Comparison of ENCODE assay signal across 16 cellular contexts in genomic region chr11:69662806-69663205, GRCh38. TPM values are rescaled to one million over a fixed set of nuclear protein-coding genes. Genes with fewer than 3 reads are reported as not detected.
DNase-seq lines count a peak whose midpoint lies in the region; ATAC-seq and TF ChIP-seq lines count a peak whose summit lies in the region.
"Had no signal": no experiment of that assay in that cellular context is flagged by ENCODE, and none has a peak within 500 bp of the region (broad histone marks: within the 10 kb centered on the region; RNA-seq: fewer than 3 reads in every experiment).

No MANE protein-coding gene starts in this region.

- intact Hi-C loops in cardiac septum (cut with DNase I): no loop called here
- intact Hi-C loops in left cardiac atrium (cut with DNase I): no loop called here
- intact Hi-C loops in thyroid gland (cut with DNase I): no loop called here

- H3F3A ChIP-seq in neural progenitor cell (ENCODE audit: low read depth): peaks cover 21% of the 10 kb centered on the region

- no peaks in the 10 kb centered on the region for H3K36me3 ChIP-seq in neural progenitor cell
- no peaks in the 10 kb centered on the region for H3K36me3 ChIP-seq in thyroid gland

- H2AFZ ChIP-seq in neural progenitor cell (replicated peaks): no peak overlapping the region

- H3K36me3 Mint-ChIP-seq in chondrocyte (ENCODE audit: low read depth) (peaks cover 7% of the 10 kb centered on the region), neural progenitor cell (peaks cover 12% of the 10 kb centered on the region)

- H3K9ac ChIP-seq in neural progenitor cell: no peak overlapping the region

- H3K4me1 Mint-ChIP-seq in chondrocyte (ENCODE audit: low read depth) (no peaks in the 10 kb centered on the region), neural progenitor cell (peaks cover 43% of the 10 kb centered on the region)

- DNase-seq in cardiac septum (ENCODE audit: low spot score) (peak; percentile 56), left cardiac atrium (no peak), chondrocyte (ENCODE audit: low spot score) (peak; percentile 75), neural progenitor cell (ENCODE audit: low spot score) (no peak), thyroid gland (no peak), NCI-H2107 (lab: John Stamatoyannopoulos, UW) (no peak)
- DNase-seq in activated CD4-positive, CD25-positive, alpha-beta regulatory T cell treated with anti-CD3 and anti-CD28 coated beads, Interleukin-2, amount 50 U/mL, for 72 hours: no peak
- DNase-seq: AML-193, IMR-90, Karpas-422, MG63, NCI-H1092 treated with DMSO at 0.1 percent for 48 hours, NCI-H2081 treated with DMSO at 0.1 percent for 48 hours, NCI-H510A treated with DMSO at 0.1 percent for 48 hours had no signal

- H3K27me3 ChIP-seq in neural progenitor cell (no peaks in the 10 kb centered on the region), thyroid gland (no peaks in the 10 kb centered on the region)
- H3K27me3 ChIP-seq: MG63 had no signal

- H3K27me3 Mint-ChIP-seq in chondrocyte (ENCODE audit: low read depth) (no peaks in the 10 kb centered on the region), neural progenitor cell (ENCODE audit: insufficient read depth, low read depth) (peaks cover 7% of the 10 kb centered on the region)
- H3K27me3 Mint-ChIP-seq: CD4-positive, alpha-beta T cell had no signal

- 76 to 88% methylated on average over 12 to 13 of the region's 13 CpGs for WGBS in thyroid gland, 2 donors

- no peaks in the 10 kb centered on the region for H3K79me2 ChIP-seq in neural progenitor cell (ENCODE audit: low read depth)

- ATAC-seq in left cardiac atrium (no peak), GM19328 (IDR thresholded peaks at IDR 0.05; ENCODE audit: unreplicated experiment) (no peak)

- H3K27ac Mint-ChIP-seq in chondrocyte (ENCODE audit: unreplicated experiment) (peak overlapping the region; percentile 2), neural progenitor cell (peak overlapping the region; percentile 63)
- H3K27ac Mint-ChIP-seq: CD4-positive, alpha-beta T cell had no signal

- H3K4me3 Mint-ChIP-seq in chondrocyte (ENCODE audit: unreplicated experiment): no peak overlapping the region
- H3K4me3 Mint-ChIP-seq in neural progenitor cell: no peak overlapping the region
- H3K4me3 Mint-ChIP-seq: CD4-positive, alpha-beta T cell had no signal

- TF ChIP-seq CTCF in chondrocyte (IDR thresholded peaks at IDR 0.05) (no peak), neural progenitor cell (IDR thresholded peaks at IDR 0.05) (no peak), thyroid gland (IDR thresholded peaks at IDR 0.05) (no peak)

- H3K9me3 Mint-ChIP-seq in chondrocyte (ENCODE audit: low read depth) (no peaks in the 10 kb centered on the region), neural progenitor cell (no peaks in the 10 kb centered on the region)
- H3K9me3 Mint-ChIP-seq: CD4-positive, alpha-beta T cell had no signal

- TF ChIP-seq POLR2A in thyroid gland (IDR thresholded peaks at IDR 0.05): no peak

- H3K4me3 ChIP-seq in neural progenitor cell: no peak overlapping the region
- H3K4me3 ChIP-seq in thyroid gland (replicated peaks in 1 of 3): no peak overlapping the region
- H3K4me3 ChIP-seq: MG63 had no signal

- H4K20me1 ChIP-seq in neural progenitor cell (ENCODE audit: low read depth): peaks cover 6% of the 10 kb centered on the region

- H3K4me1 ChIP-seq in neural progenitor cell (peaks cover 13% of the 10 kb centered on the region), thyroid gland (peaks cover 17 to 20% of the 10 kb centered on the region in 2 donors)

- H3K4me2 ChIP-seq in neural progenitor cell: no peak overlapping the region

- H3K27ac ChIP-seq in neural progenitor cell (no peak overlapping the region), thyroid gland (peak overlapping the region in 2 of 3 donors; percentile 47 to 56)

- H3K9me3 ChIP-seq in neural progenitor cell (ENCODE audit: low read depth) (no peaks in the 10 kb centered on the region), thyroid gland (no peaks in the 10 kb centered on the region)
- H3K9me3 ChIP-seq: MG63 had no signal

RNA-seq across cellular contexts. Expression of gene LTO1, which starts 12.3 kb away (rescaled TPM):
- total RNA-seq in cardiac septum (11.8 TPM), left cardiac atrium (10 to 100 TPM; 10.5 to 12.1 TPM), chondrocyte (15.5 to 21.9 TPM (median 16.2 TPM) in 3 replicates), neural progenitor cell (ENCODE audit: low replicate concordance) (11.9 and 21.6 TPM in 2 replicates), thyroid gland (10 to 100 TPM; 23.5 to 40.0 (median 26.9) TPM)

RNA-seq across cellular contexts. Expression of gene CCND1, which starts 21.9 kb away (rescaled TPM):
- total RNA-seq in cardiac septum (258 TPM), left cardiac atrium (100 to 1,000 TPM; 150 to 169 TPM), chondrocyte (129 to 300 TPM (median 130 TPM) in 3 replicates), neural progenitor cell (ENCODE audit: low replicate concordance) (85.0 and 94.0 TPM in 2 replicates), thyroid gland (100 to 1,000 TPM in 1 of 4 donors, 10 to 100 TPM in 3; 55.1 to 110 (median 94.6) TPM)

RNA-seq across cellular contexts. Expression of gene FGF19, which starts 41.0 kb away (rescaled TPM):
- total RNA-seq in cardiac septum (not detected), left cardiac atrium (not detected), chondrocyte (not detected in 3 replicates), neural progenitor cell (ENCODE audit: low replicate concordance) (0.09 TPM in 1 of 2 replicates, not detected in the other), thyroid gland (not detected)
- total RNA-seq: CD4-positive, alpha-beta T cell; IMR-90 had no signal

Comparison
In these comparisons a context has a peak if more than half of its experiments do, and no peak if none do; other contexts are left out.
1. DNase-seq: peak in cardiac septum (single experiment) and chondrocyte (single experiment); none in left cardiac atrium (single experiment), neural progenitor cell (single experiment), thyroid gland (0 of 2), activated CD4-positive, CD25-positive, alpha-beta regulatory T cell treated with anti-CD3 and anti-CD28 coated beads, Interleukin-2, amount 50 U/mL, for 72 hours (single experiment) and NCI-H2107 (single experiment).